ENCODE assay signal across 19 cellular contexts in the genomic region with DNA sequence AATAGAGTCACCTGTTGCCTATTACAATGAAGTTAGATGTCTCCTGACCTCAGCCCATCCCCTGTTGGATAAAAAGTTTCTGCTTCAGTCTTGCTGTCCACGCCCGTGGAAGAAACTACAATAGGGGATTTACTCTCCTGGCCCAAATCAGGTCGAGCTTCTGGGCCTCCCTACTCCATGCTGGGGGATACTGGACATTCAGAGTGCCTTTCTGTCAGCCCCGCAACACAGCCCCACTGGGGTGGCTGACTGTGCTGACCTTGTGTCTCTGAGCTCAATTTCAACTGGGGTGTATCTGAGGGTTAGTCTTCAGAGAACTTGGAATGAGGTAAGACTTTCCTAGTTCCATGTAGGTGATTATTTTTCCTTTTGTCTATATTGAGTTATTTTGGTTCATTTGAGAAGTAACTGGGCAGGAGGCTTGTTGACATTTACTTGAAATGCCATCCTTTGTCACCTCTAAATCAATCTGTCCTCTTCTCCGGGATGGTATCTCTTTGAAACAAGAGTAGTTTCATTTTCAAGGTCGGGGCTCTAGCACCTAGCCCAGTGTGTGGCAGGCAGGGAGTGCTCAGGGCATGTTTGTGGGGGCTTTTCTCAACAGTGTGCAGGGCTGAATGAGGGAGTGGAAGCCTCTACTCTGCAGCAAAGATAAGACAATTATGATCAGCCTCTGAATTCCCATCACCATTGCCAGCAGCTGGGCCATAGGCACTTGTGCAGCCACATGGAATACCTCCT.
"Had no signal": no experiment of that assay in that cellular context is flagged by ENCODE, and none has a peak within 500 bp of the region (broad histone marks: within the 10 kb centered on the region; RNA-seq: fewer than 3 reads in every experiment).

No MANE protein-coding gene starts in this region.

- ATAC-seq: activated naive CD4-positive, alpha-beta T cell treated with anti-CD3 and anti-CD28 coated beads, Interleukin-2, amount 50 U/mL, for 72 hours; effector memory CD8-positive, alpha-beta T cell; left colon; lower lobe of right lung; natural killer cell treated with Interleukin-12 subunit alpha and Interleukin-12 subunit beta and Interleukin-15 and Interleukin-18, amount 100 ng/mL, for 72 hours had no signal

- H3K79me2 ChIP-seq: hepatocyte had no signal

- H3K4me3 ChIP-seq: adrenal gland, breast epithelium, hepatocyte, lower lobe of right lung, thyroid gland had no signal

- H3K27ac ChIP-seq: adrenal gland, breast epithelium, epithelial cell of prostate, hepatocyte, lower lobe of right lung, thyroid gland had no signal

- H3K4me2 ChIP-seq: hepatocyte had no signal

- H3K9me3 ChIP-seq: adrenal gland, lower lobe of right lung, thyroid gland had no signal

- H2AFZ ChIP-seq: hepatocyte had no signal

- H3K27me3 ChIP-seq: adrenal gland, breast epithelium, thyroid gland had no signal

- H3K36me3 ChIP-seq: adrenal gland, breast epithelium, lower lobe of right lung, thyroid gland had no signal

- H3K4me1 ChIP-seq: adrenal gland, breast epithelium, lower lobe of right lung, thyroid gland had no signal

- DNase-seq: activated CD8-positive, alpha-beta memory T cell treated with anti-CD3 and anti-CD28 coated beads for 24 hours; activated gamma-delta T cell; dermis blood vessel endothelial cell; effector memory CD8-positive, alpha-beta T cell; foreskin fibroblast; lower lobe of right lung; nucleus accumbens; stimulated activated CD4-positive, alpha-beta T cell treated with anti-CD3 and anti-CD28 coated beads, Interleukin-12 subunit alpha, Interleukin-12 subunit beta, amount 100 ng/mL, for 4 hours; stimulated activated CD4-positive, alpha-beta T cell treated with anti-CD3 and anti-CD28 coated beads, Interleukin-1b, Interleukin-23, amount 100 ng/mL, for 48 hours; stimulated activated CD8-positive, alpha-beta memory T cell treated with anti-CD3 and anti-CD28 coated beads, Interleukin-4, amount 100 ng/mL, for 48 hours; stimulated activated naive CD4-positive, alpha-beta T cell treated with Interleukin-2 at 50 U/mL for 16 hours; thyroid gland had no signal
